ENCODE assay signal across 15 cellular contexts in genomic region chr10:35397953-35398352, GRCh38.
"Had no signal": no experiment of that assay in that cellular context is flagged by ENCODE, and none has a peak within 500 bp of the region (broad histone marks: within the 10 kb centered on the region; RNA-seq: fewer than 3 reads in every experiment).

No MANE protein-coding gene starts in this region.

- H3K4me3 ChIP-seq: heart left ventricle, testis had no signal

- H3K27me3 ChIP-seq: brain microvascular endothelial cell, heart left ventricle, neutrophil, testis had no signal

- H3K9me3 ChIP-seq: heart left ventricle, neutrophil, testis had no signal

- H3K36me3 ChIP-seq: brain microvascular endothelial cell, heart left ventricle, neutrophil had no signal

- ATAC-seq: activated CD8-positive, alpha-beta T cell treated with anti-CD3 and anti-CD28 coated beads, Interleukin-2, amount 10 ng/mL, durations not matched to agents 7 days and 5 days; effector memory CD8-positive, alpha-beta T cell; T-helper 17 cell had no signal

- H3K27ac ChIP-seq: brain microvascular endothelial cell, epithelial cell of prostate, neutrophil, testis had no signal

- DNase-seq: activated B cell treated with CpG ODN at 0.5 μM for 24 hours; activated CD4-positive, alpha-beta T cell treated with anti-CD3 and anti-CD28 coated beads, Interleukin-2, amount 10 ng/mL, durations not matched to agents 24 days and 14 days; activated CD8-positive, alpha-beta memory T cell treated with anti-CD3 and anti-CD28 coated beads, Interleukin-2, amount 50 U/mL, for 4 hours; activated CD8-positive, alpha-beta T cell treated with anti-CD3 and anti-CD28 coated beads, Interleukin-2, amount 10 ng/mL, durations not matched to agents 7 days and 5 days; activated gamma-delta T cell treated with Interleukin-2 at 50 U/mL for 16 hours; amniotic stem cell; brain microvascular endothelial cell; dermis blood vessel endothelial cell; effector memory CD8-positive, alpha-beta T cell; heart left ventricle; naive B cell; T-helper 17 cell; testis had no signal
